ENCODE assay signal across 25 cellular contexts in genomic region chr3:77392181-77392580, GRCh38.
"Had no signal": no experiment of that assay in that cellular context is flagged by ENCODE, and none has a peak within 500 bp of the region (broad histone marks: within the 10 kb centered on the region; RNA-seq: fewer than 3 reads in every experiment).

No MANE protein-coding gene starts in this region.

- DNase-seq: activated CD4-positive, alpha-beta T cell treated with anti-CD3 and anti-CD28 coated beads for 36 hours; activated CD8-positive, alpha-beta memory T cell treated with anti-CD3 and anti-CD28 coated beads, Interleukin-2, amount 50 U/mL, for 48 hours; activated CD8-positive, alpha-beta T cell treated with anti-CD3 and anti-CD28 coated beads for 36 hours; activated effector memory CD4-positive, alpha-beta T cell treated with Interleukin-2 at 50 U/mL for 16 hours; activated naive CD4-positive, alpha-beta T cell; activated T-cell treated with anti-CD3 and anti-CD28 coated beads, Interleukin-2, amount 50 U/mL, for 1 hour; aorta; Kasumi-1; NCI-H1105 treated with DMSO at 0.1 percent for 48 hours; NCI-H146; NCI-H1930; NCI-H2171; NCI-H226; NCI-H526; NCI-H774; NK-92 treated with Interleukin-12 subunit alpha and Interleukin-12 subunit beta, amount 100 ng/mL, for 24 hours; OCI-M1; RPMI8226; T-helper 1 cell had no signal

- H3K27ac Mint-ChIP-seq: activated CD4-positive, alpha-beta T cell treated with anti-CD3 and anti-CD28 coated beads for 36 hours; activated CD8-positive, alpha-beta T cell treated with anti-CD3 and anti-CD28 coated beads for 36 hours; activated naive CD4-positive, alpha-beta T cell treated with anti-CD3 and anti-CD28 coated beads, Interleukin-2, amount 50 U/mL, for 24 hours; activated T-helper 1 cell treated with anti-CD3 and anti-CD28 coated beads, Interleukin-12 subunit alpha, Interleukin-12 subunit beta, Interleukin-2, Interleukin-4 antibody, amounts not matched to agents 30 ng/mL and 10 ng/mL and 1 ng/mL, durations not matched to agents 14 hours and 24 hours and 36 hours had no signal

- ATAC-seq: activated CD4-positive, alpha-beta T cell treated with anti-CD3 and anti-CD28 coated beads for 36 hours; activated CD8-positive, alpha-beta T cell treated with anti-CD3 and anti-CD28 coated beads for 36 hours; K562; Panc1; Right ventricle myocardium inferior had no signal

- H3K4me3 Mint-ChIP-seq: activated CD4-positive, alpha-beta T cell treated with anti-CD3 and anti-CD28 coated beads for 36 hours; activated CD8-positive, alpha-beta T cell treated with anti-CD3 and anti-CD28 coated beads for 36 hours; activated naive CD4-positive, alpha-beta T cell treated with anti-CD3 and anti-CD28 coated beads, Interleukin-2, amount 50 U/mL, for 24 hours; activated T-helper 1 cell treated with anti-CD3 and anti-CD28 coated beads, Interleukin-12 subunit alpha, Interleukin-12 subunit beta, Interleukin-2, Interleukin-4 antibody, amounts not matched to agents 30 ng/mL and 10 ng/mL and 1 ng/mL, durations not matched to agents 14 hours and 24 hours and 36 hours had no signal

- H3K4me1 Mint-ChIP-seq: activated CD4-positive, alpha-beta T cell treated with anti-CD3 and anti-CD28 coated beads for 36 hours; activated naive CD4-positive, alpha-beta T cell treated with anti-CD3 and anti-CD28 coated beads, Interleukin-2, amount 50 U/mL, for 24 hours had no signal

- H3K36me3 Mint-ChIP-seq: activated naive CD4-positive, alpha-beta T cell treated with anti-CD3 and anti-CD28 coated beads, Interleukin-2, amount 50 U/mL, for 24 hours had no signal

- H3K4me3 ChIP-seq: K562, SK-N-MC had no signal

- H3K9me3 Mint-ChIP-seq: activated naive CD4-positive, alpha-beta T cell treated with anti-CD3 and anti-CD28 coated beads, Interleukin-2, amount 50 U/mL, for 24 hours had no signal

- H3K27me3 Mint-ChIP-seq: activated CD4-positive, alpha-beta T cell treated with anti-CD3 and anti-CD28 coated beads for 36 hours; activated CD8-positive, alpha-beta T cell treated with anti-CD3 and anti-CD28 coated beads for 36 hours; activated naive CD4-positive, alpha-beta T cell treated with anti-CD3 and anti-CD28 coated beads, Interleukin-2, amount 50 U/mL, for 24 hours had no signal
